In the genomic region with DNA sequence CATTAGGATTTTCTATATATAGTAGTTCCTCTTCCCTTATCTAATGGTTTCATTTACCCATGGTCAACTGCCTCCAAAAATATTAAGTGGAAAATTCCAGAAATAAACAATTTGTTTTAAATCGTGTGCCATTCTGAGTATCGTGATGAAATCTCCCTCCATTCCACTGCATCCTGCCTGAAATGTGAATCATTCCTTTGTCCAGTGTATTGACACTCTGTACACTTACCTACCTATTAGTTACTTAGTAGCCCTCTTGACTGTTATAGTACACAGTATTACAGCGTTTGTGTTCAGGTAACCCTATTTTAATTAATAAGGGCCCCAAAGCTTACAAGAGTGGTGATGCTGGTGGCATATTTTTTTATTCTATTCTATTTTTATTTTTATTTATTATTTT, we compare ENCODE assay signal across 28 cellular contexts.
"Had no signal": no experiment of that assay in that cellular context is flagged by ENCODE, and none has a peak within 500 bp of the region (broad histone marks: within the 10 kb centered on the region; RNA-seq: fewer than 3 reads in every experiment).

No MANE protein-coding gene starts in this region.

- H3K27ac ChIP-seq: ascending aorta, PC-9, RWPE1, WERI-Rb-1 had no signal

- H3K27me3 ChIP-seq: ascending aorta, MG63 had no signal

- H3K9me3 ChIP-seq: ascending aorta, MG63 had no signal

- H3K4me1 ChIP-seq: ascending aorta had no signal

- H2AFZ ChIP-seq: PC-9 had no signal

- FAIRE-seq: RCC 7860, TTC549 had no signal

- H3K4me2 ChIP-seq: PC-9 had no signal

- H3K4me3 ChIP-seq: ascending aorta, MG63, PC-9 had no signal

- DNase-seq: activated CD4-positive, alpha-beta memory T cell treated with anti-CD3 and anti-CD28 coated beads, Interleukin-2, amount 10 ng/mL, durations not matched to agents 7 days and 5 days; activated CD4-positive, alpha-beta T cell treated with anti-CD3 and anti-CD28 coated beads for 1 hour; activated CD4-positive, alpha-beta T cell treated with anti-CD3 and anti-CD28 coated beads for 48 hours; activated CD4-positive, CD25-positive, alpha-beta regulatory T cell; activated CD8-positive, alpha-beta memory T cell treated with anti-CD3 and anti-CD28 coated beads for 24 hours; activated CD8-positive, alpha-beta memory T cell treated with anti-CD3 and anti-CD28 coated beads, Interleukin-2, amount 10 ng/mL, durations not matched to agents 7 days and 5 days; activated gamma-delta T cell; activated naive CD4-positive, alpha-beta T cell treated with Interleukin-2 at 50 U/mL for 16 hours; activated naive CD8-positive, alpha-beta T cell treated with anti-CD3 and anti-CD28 coated beads, Interleukin-2, amount 10 ng/mL, durations not matched to agents 7 days and 5 days; activated T-cell treated with anti-CD3 and anti-CD28 coated beads, Interleukin-2, amount 50 U/mL, for 24 hours; amygdala; Kasumi-1; KBM-7; MG63; NCI-H1048; NCI-H1105 treated with DMSO at 0.1 percent for 48 hours; NCI-H1436; NCI-H1694 treated with DMSO at 0.1 percent for 48 hours; NCI-H2029; NCI-H345; NCI-H524 treated with DMSO at 0.1 percent for 48 hours; PC-9; Right ventricle myocardium superior; WERI-Rb-1 had no signal

- ATAC-seq: activated CD8-positive, alpha-beta memory T cell treated with anti-CD3 and anti-CD28 coated beads, Interleukin-2, amount 10 ng/mL, durations not matched to agents 7 days and 5 days had no signal

- H3K36me3 ChIP-seq: ascending aorta, MG63, WERI-Rb-1 had no signal
